ENCODE assay signal across 6 cellular contexts in genomic region chr6:150003599-150003998, GRCh38. TPM values are rescaled to one million over a fixed set of nuclear protein-coding genes. Genes with fewer than 3 reads are reported as not detected.
"Had no signal": no experiment of that assay in that cellular context is flagged by ENCODE, and none has a peak within 500 bp of the region (broad histone marks: within the 10 kb centered on the region; RNA-seq: fewer than 3 reads in every experiment).

No MANE protein-coding gene starts in this region.

RNA-seq across cellular contexts. Expression of gene RAET1L, which starts 21.7 kb away (rescaled TPM):
- total RNA-seq: activated naive CD4-positive, alpha-beta T cell treated with anti-CD3 and anti-CD28 coated beads, Interleukin-2, amount 50 U/mL, for 72 hours; body of pancreas; liver; right atrium auricular region; T-helper 1 cell treated with Interleukin-12 subunit alpha and Interleukin-12 subunit beta and Interleukin-4 antibody, amounts not matched to agents 30 ng/mL and 1 ng/mL, for 36 hours; tibial nerve had no signal
- polyA plus RNA-seq: liver had no signal

RNA-seq across cellular contexts. Expression of gene ULBP1, which starts 39.9 kb away (rescaled TPM):
- total RNA-seq: body of pancreas had no signal
